In genomic region chr6:52574709-52575489, GRCh38 we compare ENCODE assay signal across 8 cellular contexts.
DNase-seq lines count a peak whose midpoint lies in the region; ATAC-seq and TF ChIP-seq lines count a peak whose summit lies in the region.

No MANE protein-coding gene starts in this region.

- no peak overlapping the region for H3K9ac ChIP-seq in iPS-20b (ENCODE audit: low read depth, low read length)

- H3K4me1 ChIP-seq in iPS-20b (ENCODE audit: insufficient read depth, low read length): peaks cover 30% of the 10 kb centered on the region

- H3K9me3 ChIP-seq in iPS-20b (ENCODE audit: insufficient read depth, low read depth, low read length): no peaks in the 10 kb centered on the region

- no peak for TF ChIP-seq POLR2A in GM18505 (IDR thresholded peaks at IDR 0.05; ENCODE audit: borderline replicate concordance, extremely low read depth, insufficient read depth, insufficient read length)

- H3K4me3 ChIP-seq in iPS-20b (ENCODE audit: low read length): peak overlapping the region; percentile 88

- ATAC-seq in GM18505 (IDR thresholded peaks at IDR 0.05; ENCODE audit: unreplicated experiment) (peak; percentile 37), HG02798 (IDR thresholded peaks at IDR 0.05; ENCODE audit: poor library complexity, unreplicated experiment) (peak; percentile 56)

- peak; percentile 95 for DNase-seq in OCI-M1 (lab: John Stamatoyannopoulos, UW)
- peak in 3 of 4 experiments; percentile 5 to 33 (median 33) for DNase-seq in activated naive CD4-positive, alpha-beta T cell (lab: John Stamatoyannopoulos, UW)
- DNase-seq in stimulated activated CD8-positive, alpha-beta memory T cell treated with anti-CD3 and anti-CD28 coated beads, Interleukin-15, amount 100 ng/mL, for 4 hours (ENCODE audit: low read depth in 2 of 2): peak; percentile 25 to 43
- DNase-seq in iPS-NIHi7 (ENCODE audit: extremely low spot score): no peak
- DNase-seq in NCI-H1694 treated with DMSO at 0.1 percent for 48 hours (lab: John Stamatoyannopoulos, UW): no peak

- H3K27me3 ChIP-seq in iPS-20b (ENCODE audit: insufficient read depth, low read length): peaks cover 8% of the 10 kb centered on the region

- no peak overlapping the region for H3K27ac ChIP-seq in iPS-20b (ENCODE audit: low read length)

- no peaks in the 10 kb centered on the region for H3K36me3 ChIP-seq in iPS-20b (ENCODE audit: insufficient read depth, low read depth, low read length)

Comparison
In these comparisons a context has a peak if more than half of its experiments do, and no peak if none do; other contexts are left out.
1. DNase-seq: peak in OCI-M1 (single experiment), activated naive CD4-positive, alpha-beta T cell (3 of 4) and stimulated activated CD8-positive, alpha-beta memory T cell treated with anti-CD3 and anti-CD28 coated beads, Interleukin-15, amount 100 ng/mL, for 4 hours (2 of 2); none in iPS-NIHi7 (single experiment) and NCI-H1694 treated with DMSO at 0.1 percent for 48 hours (single experiment).